7 cellular contexts compared by ENCODE assay signal in genomic region chr20:45450097-45450818, GRCh38. TPM values are rescaled to one million over a fixed set of nuclear protein-coding genes. Genes with fewer than 3 reads are reported as not detected.
DNase-seq lines count a peak whose midpoint lies in the region; ATAC-seq and TF ChIP-seq lines count a peak whose summit lies in the region.

No MANE protein-coding gene starts in this region.

- H3K9me3 Mint-ChIP-seq in neural crest cell = no peaks in the 10 kb centered on the region

- no peak for TF ChIP-seq POLR2A in esophagus squamous epithelium (IDR thresholded peaks at IDR 0.05)

- TF ChIP-seq RAD21 in Ishikawa (IDR thresholded peaks at IDR 0.05; ENCODE audit: low read depth) = peak; percentile 60

- intact Hi-C loops in esophagus squamous epithelium (cut with DNase I) = no loop called here

- H3K27ac Mint-ChIP-seq in neural crest cell (ENCODE audit: unreplicated experiment) = no peak overlapping the region

- peak; percentile 44 to 63 (median 55) for TF ChIP-seq CTCF in esophagus squamous epithelium (IDR thresholded peaks at IDR 0.05)
- peak; percentile 72 for TF ChIP-seq CTCF in neural crest cell (conservative IDR thresholded peaks at IDR 0.05)

- TF ChIP-seq EP300 in Ishikawa (IDR thresholded peaks at IDR 0.05; ENCODE audit: borderline replicate concordance) = no peak

- H3K27ac ChIP-seq in esophagus squamous epithelium = peak overlapping the region; percentile 21 to 83 (median 68)

- H3K27me3 ChIP-seq in esophagus squamous epithelium = no peaks in the 10 kb centered on the region

- H3K9me3 ChIP-seq in esophagus squamous epithelium = no peaks in the 10 kb centered on the region

- H3K4me3 ChIP-seq in esophagus squamous epithelium = no peak overlapping the region

- H3K36me3 Mint-ChIP-seq in neural crest cell (ENCODE audit: low read depth) = no peaks in the 10 kb centered on the region

- no peaks in the 10 kb centered on the region for H3K36me3 ChIP-seq in esophagus squamous epithelium

- H3K27me3 Mint-ChIP-seq in neural crest cell (ENCODE audit: low read depth) = peaks cover 28% of the 10 kb centered on the region

- no peak overlapping the region for H3K4me3 Mint-ChIP-seq in neural crest cell

- H3K4me1 ChIP-seq in esophagus squamous epithelium = no peaks in the 10 kb centered on the region

- 40 to 56% methylated on average over 3 to 4 of the region's 5 CpGs for WGBS in esophagus squamous epithelium, 2 donors

- peak; percentile 55 for DNase-seq in ELF-1 (ENCODE audit: low read depth, low spot score)
- DNase-seq in SHP77 (lab: John Stamatoyannopoulos, UW) = peak; percentile 28 to 53
- DNase-seq in esophagus squamous epithelium (lab: John Stamatoyannopoulos, UW) = no peak
- no peak for DNase-seq in neural crest cell (ENCODE audit: low read depth, low spot score)
- DNase-seq in stimulated activated CD4-positive, alpha-beta T cell treated with anti-CD3 and anti-CD28 coated beads, Interleukin-2, amount 100 ng/mL, for 48 hours = no peak

- no peak for ATAC-seq in HG03196 (IDR thresholded peaks at IDR 0.05; ENCODE audit: unreplicated experiment)

- no peaks in the 10 kb centered on the region for H3K4me1 Mint-ChIP-seq in neural crest cell

TF ChIP-seq in Ishikawa, 13 proteins besides CTCF, POLR2A, EP300 and RAD21:
- TF ChIP-seq ZBTB7A (IDR thresholded peaks at IDR 0.05; ENCODE audit: low read depth) = no peak
- TF ChIP-seq CEBPB (IDR thresholded peaks at IDR 0.05) = peak; percentile 23; the same call in 1 of the 2 replicates

RNA-seq across cellular contexts. Expression of gene WFDC2, which starts 19.3 kb away (rescaled TPM):
- total RNA-seq in esophagus squamous epithelium (10 to 100 TPM in 1 of 4 donors, under 1 TPM in 1, not detected in 2; 0.99 to 37.7 TPM), neural crest cell (7.4 and 8.7 TPM in 2 replicates)

RNA-seq across cellular contexts. Expression of gene PIGT, which starts 34.3 kb away (rescaled TPM):
- total RNA-seq in esophagus squamous epithelium (10 to 100 TPM; 38.6 to 48.1 (median 44.0) TPM), neural crest cell (64.8 and 67.4 TPM in 2 replicates)

RNA-seq across cellular contexts. Expression of gene DBNDD2, which starts 42.2 kb away (rescaled TPM):
- total RNA-seq in esophagus squamous epithelium (10 to 100 TPM; 14.1 to 39.3 (median 32.2) TPM), neural crest cell (18.1 and 18.2 TPM in 2 replicates)

Comparison
In these comparisons a context has a peak if more than half of its experiments do, and no peak if none do; other contexts are left out.
1. DNase-seq: peak in ELF-1 (single experiment) and SHP77 (2 of 2); none in esophagus squamous epithelium (single experiment), neural crest cell (single experiment) and stimulated activated CD4-positive, alpha-beta T cell treated with anti-CD3 and anti-CD28 coated beads, Interleukin-2, amount 100 ng/mL, for 48 hours (0 of 2).